In the genomic region with DNA sequence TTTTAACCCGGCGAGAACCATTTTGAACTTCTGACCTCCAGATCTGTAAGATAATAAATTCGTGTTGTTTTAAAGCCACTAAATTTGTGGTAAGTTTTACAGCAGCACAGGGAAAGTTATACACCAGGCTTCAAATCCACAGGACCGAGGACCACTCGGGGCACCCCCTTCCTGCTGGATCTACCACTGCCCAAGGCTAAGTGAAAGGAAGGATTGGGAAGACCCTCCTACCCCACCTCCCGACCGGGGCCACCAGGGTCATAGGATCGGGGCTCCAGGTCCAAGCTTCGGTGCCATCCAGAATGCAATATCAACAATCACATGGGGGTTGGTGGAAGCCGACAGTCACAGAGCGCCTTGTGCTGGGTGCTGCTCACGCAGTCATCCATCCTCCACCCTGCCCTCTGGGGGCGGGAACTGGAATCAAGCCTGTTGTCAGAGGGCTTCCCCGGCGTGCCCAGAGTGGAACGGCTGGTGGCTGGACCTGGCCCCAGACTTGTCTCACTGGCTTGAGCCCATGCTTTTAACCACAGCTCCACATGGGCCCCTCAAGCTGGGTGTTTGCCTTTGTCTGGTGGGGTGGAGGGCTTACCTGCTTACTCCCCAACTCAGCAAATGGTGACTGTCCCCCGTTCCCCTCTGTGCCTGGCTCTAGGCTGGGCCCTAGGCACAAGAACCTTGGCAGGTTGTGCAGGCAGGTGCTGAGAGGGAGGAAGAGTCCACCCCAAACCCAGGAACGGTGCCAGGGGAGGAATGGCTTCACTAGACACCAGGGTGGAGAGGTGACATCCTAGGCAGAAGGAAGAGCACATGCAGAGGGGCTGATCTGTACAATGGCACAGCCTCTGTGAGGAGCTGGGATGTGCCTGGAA, we compare ENCODE assay signal across 10 cellular contexts.
DNase-seq lines count a peak whose midpoint lies in the region; ATAC-seq and TF ChIP-seq lines count a peak whose summit lies in the region.
"Had no signal": no experiment of that assay in that cellular context is flagged by ENCODE, and none has a peak within 500 bp of the region (broad histone marks: within the 10 kb centered on the region; RNA-seq: fewer than 3 reads in every experiment).

No MANE protein-coding gene starts in this region.

- POLR2A ChIA-PET in CD8-positive, alpha-beta memory T cell (lab: Charles Lee) = no interaction called here

- no peaks in the 10 kb centered on the region for H3F3A ChIP-seq in neural progenitor cell (ENCODE audit: low read depth)

- no peak overlapping the region for H2AFZ ChIP-seq in neural progenitor cell (replicated peaks)

- peaks cover 7% of the 10 kb centered on the region for H3K27me3 Mint-ChIP-seq in neural progenitor cell (ENCODE audit: insufficient read depth, low read depth)
- H3K27me3 Mint-ChIP-seq in CD8-positive, alpha-beta memory T cell = peaks cover 13 to 37% of the 10 kb centered on the region in 2 donors

- peaks cover 17% of the 10 kb centered on the region for H3K27me3 ChIP-seq in neural progenitor cell
- H3K27me3 ChIP-seq in CD8-positive, alpha-beta memory T cell (ENCODE audit: insufficient read depth, low read length, poor library complexity, severe bottlenecking) = no peaks in the 10 kb centered on the region

- peaks cover 2% of the 10 kb centered on the region for H3K9me3 Mint-ChIP-seq in neural progenitor cell
- peaks cover 0 to 10% (median 0%) of the 10 kb centered on the region in 5 donors for H3K9me3 Mint-ChIP-seq in CD8-positive, alpha-beta memory T cell

- TF ChIP-seq CTCF in neural progenitor cell (IDR thresholded peaks at IDR 0.05) = peak; percentile 51

- no peak overlapping the region for H3K9ac ChIP-seq in neural progenitor cell

- no peak for ATAC-seq in GM18909 (IDR thresholded peaks at IDR 0.05; ENCODE audit: poor library complexity, unreplicated experiment)
- ATAC-seq: activated CD4-positive, CD25-positive, alpha-beta regulatory T cell treated with anti-CD3 and anti-CD28 coated beads, Interleukin-2, amount 50 U/mL, for 24 hours had no signal

- H3K27ac ChIP-seq in neural progenitor cell = no peak overlapping the region
- H3K27ac ChIP-seq in CD8-positive, alpha-beta memory T cell (ENCODE audit: low read depth, low read length) = no peak overlapping the region
- H3K27ac ChIP-seq: epithelial cell of prostate had no signal

- H3K9me3 ChIP-seq in neural progenitor cell (ENCODE audit: low read depth) = no peaks in the 10 kb centered on the region
- H3K9me3 ChIP-seq in CD8-positive, alpha-beta memory T cell (ENCODE audit: low read length) = no peaks in the 10 kb centered on the region

- H3K27ac Mint-ChIP-seq in neural progenitor cell = no peak overlapping the region
- H3K27ac Mint-ChIP-seq in CD8-positive, alpha-beta memory T cell = peak overlapping the region in 1 of 8 donors; percentile 40

- no peak overlapping the region for H3K4me3 ChIP-seq in Jurkat, Clone E6-1 (ENCODE audit: low read length)
- no peak overlapping the region for H3K4me3 ChIP-seq in neural progenitor cell
- no peak overlapping the region for H3K4me3 ChIP-seq in CD8-positive, alpha-beta memory T cell (ENCODE audit: low read length)

- no peaks in the 10 kb centered on the region for H3K36me3 Mint-ChIP-seq in neural progenitor cell
- no peaks in the 10 kb centered on the region for H3K36me3 Mint-ChIP-seq in CD8-positive, alpha-beta memory T cell

- DNase-seq in ELR (ENCODE audit: low read depth) = peak; percentile 26
- peak; percentile 4 for DNase-seq in Jurkat, Clone E6-1 (ENCODE audit: low read depth, low spot score)
- peak; percentile 50 for DNase-seq in cerebellum (ENCODE audit: low spot score)
- DNase-seq in neural progenitor cell (ENCODE audit: low spot score) = peak; percentile 58
- no peak for DNase-seq in CD8-positive, alpha-beta memory T cell
- DNase-seq in activated gamma-delta T cell treated with Interleukin-2 at 50 U/mL for 16 hours = no peak
- DNase-seq: DMS79 had no signal

- H3K36me3 ChIP-seq in neural progenitor cell = no peaks in the 10 kb centered on the region
- H3K36me3 ChIP-seq in CD8-positive, alpha-beta memory T cell (ENCODE audit: insufficient read depth, low read length) = no peaks in the 10 kb centered on the region

- no peaks in the 10 kb centered on the region for H3K4me1 ChIP-seq in neural progenitor cell
- H3K4me1 ChIP-seq in CD8-positive, alpha-beta memory T cell (ENCODE audit: insufficient read depth, low read length) = no peaks in the 10 kb centered on the region

- no peaks in the 10 kb centered on the region for H3K4me1 Mint-ChIP-seq in neural progenitor cell
- no peaks in the 10 kb centered on the region for H3K4me1 Mint-ChIP-seq in CD8-positive, alpha-beta memory T cell

- H4K20me1 ChIP-seq in neural progenitor cell (ENCODE audit: low read depth) = no peaks in the 10 kb centered on the region

- no peaks in the 10 kb centered on the region for H3K79me2 ChIP-seq in neural progenitor cell (ENCODE audit: low read depth)

- CTCF ChIA-PET in CD8-positive, alpha-beta memory T cell (lab: Charles Lee) = no interaction called here

- H3K4me3 Mint-ChIP-seq in neural progenitor cell = no peak overlapping the region
- no peak overlapping the region for H3K4me3 Mint-ChIP-seq in CD8-positive, alpha-beta memory T cell

- no peak overlapping the region for H3K4me2 ChIP-seq in neural progenitor cell

Comparison
In these comparisons a context has a peak if more than half of its experiments do, and no peak if none do; other contexts are left out.
1. DNase-seq: peak in ELR (single experiment), Jurkat, Clone E6-1 (single experiment), cerebellum (single experiment) and neural progenitor cell (single experiment); none in CD8-positive, alpha-beta memory T cell (0 of 5) and activated gamma-delta T cell treated with Interleukin-2 at 50 U/mL for 16 hours (single experiment).